In genomic region chr19:19320362-19321142, GRCh38 we compare ENCODE assay signal across 1 cellular context.
TF ChIP-seq lines count a peak whose summit lies in the region.

MAU2 (plus strand) TSS chr19:19320829; CDS start chr19:19320860, 31 bp downstream.
SUGP1 (minus strand) TSS chr19:19320509; CDS start chr19:19320496, 13 bp downstream.

TF ChIP-seq in HepG2, 621 proteins besides CTCF, POLR2A, EP300 and RAD21 (continued from another document and continues in another):
- TF ChIP-seq ZEB1 (IDR thresholded peaks at IDR 0.05; ENCODE audit: insufficient replicate concordance, low read depth) (peak; percentile 70), ZNF562 (CRISPR knock-in tag; IDR thresholded peaks at IDR 0.05; ENCODE audit: borderline replicate concordance) (no peak), GPN1 (CRISPR knock-in tag; IDR thresholded peaks at IDR 0.05; ENCODE audit: borderline replicate concordance) (no peak), GRHL1 (CRISPR knock-in tag; conservative IDR thresholded peaks at IDR 0.05) (no peak), ZFP41 (CRISPR knock-in tag; IDR thresholded peaks at IDR 0.05; ENCODE audit: borderline replicate concordance) (peak; percentile 24; the same call in 1 of the 2 replicates), MAF1 (CRISPR knock-in tag; IDR thresholded peaks at IDR 0.05; ENCODE audit: borderline replicate concordance) (no peak), SP2 (CRISPR knock-in tag; IDR thresholded peaks at IDR 0.05) (peak; percentile 66), ZNF281 (CRISPR knock-in tag; IDR thresholded peaks at IDR 0.05; ENCODE audit: borderline replicate concordance) (no peak), CREB1 (IDR thresholded peaks at IDR 0.05) (peak; percentile 53; the same call in 1 of the 2 replicates), CREB1 (CRISPR knock-in tag; IDR thresholded peaks at IDR 0.05) (peak; percentile 63), DPF2 (CRISPR knock-in tag; IDR thresholded peaks at IDR 0.05; ENCODE audit: borderline replicate concordance, low read depth) (no peak), ZNF543 (CRISPR knock-in tag; IDR thresholded peaks at IDR 0.05) (0 out of 2 replicates have a peak, but pooled peaks have one; percentile 20), HMGXB4 (CRISPR knock-in tag; IDR thresholded peaks at IDR 0.05; ENCODE audit: borderline replicate concordance in 1 of 2, low read depth in 1 of 2) (peak; percentile 88 to 90; a peak in 2 of 4 replicates), KLF12 (CRISPR knock-in tag; IDR thresholded peaks at IDR 0.05; ENCODE audit: borderline replicate concordance) (no peak), ZNF124 (CRISPR knock-in tag; IDR thresholded peaks at IDR 0.05) (no peak), ZNF83 (CRISPR knock-in tag; IDR thresholded peaks at IDR 0.05; ENCODE audit: borderline replicate concordance) (0 out of 2 replicates have a peak, but pooled peaks have one; percentile 66), MAFF (IDR thresholded peaks at IDR 0.05; ENCODE audit: low read depth, low read length) (no peak), ZBTB44 (CRISPR knock-in tag; IDR thresholded peaks at IDR 0.05) (no peak), SIN3A (IDR thresholded peaks at IDR 0.05; ENCODE audit: borderline replicate concordance, low read depth, low read length) (peak; percentile 80; the same call in 1 of the 2 replicates), KLF16 (CRISPR knock-in tag; IDR thresholded peaks at IDR 0.05) (0 out of 4 replicates have a peak, but pooled peaks of 1 of the 2 experiments have one; percentile 15), ZNF619 (CRISPR knock-in tag; IDR thresholded peaks at IDR 0.05) (no peak), FOXA1 (IDR thresholded peaks at IDR 0.05) (no peak), FOXA1 (CRISPR knock-in tag; IDR thresholded peaks at IDR 0.05) (no peak; the same call in none of the 2 replicates), ZKSCAN8 (CRISPR knock-in tag; IDR thresholded peaks at IDR 0.05; ENCODE audit: borderline replicate concordance) (peak; percentile 42; the same call in 1 of the 2 replicates), JUND (CRISPR knock-in tag; IDR thresholded peaks at IDR 0.05) (0 out of 2 replicates have a peak, but pooled peaks have one; percentile 16), ZNF567 (CRISPR knock-in tag; IDR thresholded peaks at IDR 0.05; ENCODE audit: borderline replicate concordance) (0 out of 2 replicates have a peak, but pooled peaks have one; percentile 41), ZNF749 (CRISPR knock-in tag; IDR thresholded peaks at IDR 0.05; ENCODE audit: borderline replicate concordance) (peak; percentile 79), ETV6 (CRISPR knock-in tag; conservative IDR thresholded peaks at IDR 0.05) (peak; percentile 42; the same call in 1 of the 2 replicates), HCFC1 (IDR thresholded peaks at IDR 0.05; ENCODE audit: low read depth, low read length) (peak; percentile 89), NFYC (CRISPR knock-in tag; IDR thresholded peaks at IDR 0.05) (peak; percentile 66), ZNF180 (CRISPR knock-in tag; IDR thresholded peaks at IDR 0.05; ENCODE audit: borderline replicate concordance, low read depth) (no peak), ZNF709 (CRISPR knock-in tag; IDR thresholded peaks at IDR 0.05) (peak; percentile 79), MATR3 (CRISPR knock-in tag; IDR thresholded peaks at IDR 0.05) (peak; percentile 24; the same call in 1 of the 2 replicates), NPAS2 (CRISPR knock-in tag; IDR thresholded peaks at IDR 0.05; ENCODE audit: borderline replicate concordance) (no peak), ZNF772 (CRISPR knock-in tag; IDR thresholded peaks at IDR 0.05) (no peak), HNRNPL (IDR thresholded peaks at IDR 0.05; ENCODE audit: low read depth, low read length) (no peak)
- TF ChIP-seq, protein P1, sequence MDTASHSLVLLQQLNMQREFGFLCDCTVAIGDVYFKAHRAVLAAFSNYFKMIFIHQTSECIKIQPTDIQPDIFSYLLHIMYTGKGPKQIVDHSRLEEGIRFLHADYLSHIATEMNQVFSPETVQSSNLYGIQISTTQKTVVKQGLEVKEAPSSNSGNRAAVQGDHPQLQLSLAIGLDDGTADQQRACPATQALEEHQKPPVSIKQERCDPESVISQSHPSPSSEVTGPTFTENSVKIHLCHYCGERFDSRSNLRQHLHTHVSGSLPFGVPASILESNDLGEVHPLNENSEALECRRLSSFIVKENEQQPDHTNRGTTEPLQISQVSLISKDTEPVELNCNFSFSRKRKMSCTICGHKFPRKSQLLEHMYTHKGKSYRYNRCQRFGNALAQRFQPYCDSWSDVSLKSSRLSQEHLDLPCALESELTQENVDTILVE (CRISPR knock-in tag; IDR thresholded peaks at IDR 0.05), result no peak
- TF ChIP-seq, protein P2, sequence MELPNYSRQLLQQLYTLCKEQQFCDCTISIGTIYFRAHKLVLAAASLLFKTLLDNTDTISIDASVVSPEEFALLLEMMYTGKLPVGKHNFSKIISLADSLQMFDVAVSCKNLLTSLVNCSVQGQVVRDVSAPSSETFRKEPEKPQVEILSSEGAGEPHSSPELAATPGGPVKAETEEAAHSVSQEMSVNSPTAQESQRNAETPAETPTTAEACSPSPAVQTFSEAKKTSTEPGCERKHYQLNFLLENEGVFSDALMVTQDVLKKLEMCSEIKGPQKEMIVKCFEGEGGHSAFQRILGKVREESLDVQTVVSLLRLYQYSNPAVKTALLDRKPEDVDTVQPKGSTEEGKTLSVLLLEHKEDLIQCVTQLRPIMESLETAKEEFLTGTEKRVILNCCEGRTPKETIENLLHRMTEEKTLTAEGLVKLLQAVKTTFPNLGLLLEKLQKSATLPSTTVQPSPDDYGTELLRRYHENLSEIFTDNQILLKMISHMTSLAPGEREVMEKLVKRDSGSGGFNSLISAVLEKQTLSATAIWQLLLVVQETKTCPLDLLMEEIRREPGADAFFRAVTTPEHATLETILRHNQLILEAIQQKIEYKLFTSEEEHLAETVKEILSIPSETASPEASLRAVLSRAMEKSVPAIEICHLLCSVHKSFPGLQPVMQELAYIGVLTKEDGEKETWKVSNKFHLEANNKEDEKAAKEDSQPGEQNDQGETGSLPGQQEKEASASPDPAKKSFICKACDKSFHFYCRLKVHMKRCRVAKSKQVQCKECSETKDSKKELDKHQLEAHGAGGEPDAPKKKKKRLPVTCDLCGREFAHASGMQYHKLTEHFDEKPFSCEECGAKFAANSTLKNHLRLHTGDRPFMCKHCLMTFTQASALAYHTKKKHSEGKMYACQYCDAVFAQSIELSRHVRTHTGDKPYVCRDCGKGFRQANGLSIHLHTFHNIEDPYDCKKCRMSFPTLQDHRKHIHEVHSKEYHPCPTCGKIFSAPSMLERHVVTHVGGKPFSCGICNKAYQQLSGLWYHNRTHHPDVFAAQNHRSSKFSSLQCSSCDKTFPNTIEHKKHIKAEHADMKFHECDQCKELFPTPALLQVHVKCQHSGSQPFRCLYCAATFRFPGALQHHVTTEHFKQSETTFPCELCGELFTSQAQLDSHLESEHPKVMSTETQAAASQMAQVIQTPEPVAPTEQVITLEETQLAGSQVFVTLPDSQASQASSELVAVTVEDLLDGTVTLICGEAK (IDR thresholded peaks at IDR 0.05), result no peak
- TF ChIP-seq, protein P2 (CRISPR knock-in tag; IDR thresholded peaks at IDR 0.05), result peak; percentile 53; the same call in 1 of the 2 replicates
- TF ChIP-seq, protein P3, sequence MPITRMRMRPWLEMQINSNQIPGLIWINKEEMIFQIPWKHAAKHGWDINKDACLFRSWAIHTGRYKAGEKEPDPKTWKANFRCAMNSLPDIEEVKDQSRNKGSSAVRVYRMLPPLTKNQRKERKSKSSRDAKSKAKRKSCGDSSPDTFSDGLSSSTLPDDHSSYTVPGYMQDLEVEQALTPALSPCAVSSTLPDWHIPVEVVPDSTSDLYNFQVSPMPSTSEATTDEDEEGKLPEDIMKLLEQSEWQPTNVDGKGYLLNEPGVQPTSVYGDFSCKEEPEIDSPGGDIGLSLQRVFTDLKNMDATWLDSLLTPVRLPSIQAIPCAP (CRISPR knock-in tag; IDR thresholded peaks at IDR 0.05; ENCODE audit: low read depth), result no peak
